Comparison of ENCODE assay signal across 24 cellular contexts in genomic region chr19:38089440-38089839, GRCh38.
"Had no signal": no experiment of that assay in that cellular context is flagged by ENCODE, and none has a peak within 500 bp of the region (broad histone marks: within the 10 kb centered on the region; RNA-seq: fewer than 3 reads in every experiment).

No MANE protein-coding gene starts in this region.

- H3K27me3 Mint-ChIP-seq: activated naive CD8-positive, alpha-beta T cell treated with anti-CD3 and anti-CD28 coated beads, Interleukin-2, amount 10 ng/mL, durations not matched to agents 7 days and 5 days; brain; naive thymus-derived CD4-positive, alpha-beta T cell had no signal

- H3K27ac ChIP-seq: ascending aorta, esophagus muscularis mucosa, foreskin keratinocyte, left ventricle myocardium inferior, ovary, prostate gland, sigmoid colon, testis had no signal

- H3K4me3 ChIP-seq: ascending aorta, esophagus muscularis mucosa, left ventricle myocardium inferior, ovary, prostate gland, sigmoid colon, testis had no signal

- H3K4me1 Mint-ChIP-seq: brain, endodermal cell had no signal

- H3K9me3 Mint-ChIP-seq: activated naive CD4-positive, alpha-beta T cell treated with anti-CD3 and anti-CD28 coated beads for 36 hours; activated naive CD8-positive, alpha-beta T cell treated with anti-CD3 and anti-CD28 coated beads, Interleukin-2, amount 10 ng/mL, durations not matched to agents 7 days and 5 days; activated T-cell treated with anti-CD3 and anti-CD28 coated beads, Interleukin-2, amount 50 U/mL, for 72 hours; brain; endodermal cell; naive thymus-derived CD4-positive, alpha-beta T cell; T-helper 2 cell treated with Interferon-gamma antibody and Interleukin-4, amounts not matched to agents 5 μg/mL and 100 μg/mL, for 36 hours had no signal

- ATAC-seq: activated T-cell treated with anti-CD3 and anti-CD28 coated beads, Interleukin-2, amount 50 U/mL, for 72 hours; foreskin keratinocyte; naive thymus-derived CD4-positive, alpha-beta T cell; stimulated activated naive CD8-positive, alpha-beta T cell treated with anti-CD3 and anti-CD28 coated beads, Interleukin-15, Interleukin-2, amounts not matched to agents 100 U/mL and 50 U/mL, for 24 hours had no signal

- DNase-seq: activated CD4-positive, alpha-beta T cell treated with anti-CD3 and anti-CD28 coated beads for 4 hours; activated CD4-positive, alpha-beta T cell treated with anti-CD3 and anti-CD28 coated beads, Interleukin-2, amount 50 U/mL, for 4 hours; activated effector memory CD4-positive, alpha-beta T cell treated with Interleukin-2 at 50 U/mL for 16 hours; activated naive CD4-positive, alpha-beta T cell treated with anti-CD3 and anti-CD28 coated beads for 36 hours; activated naive CD8-positive, alpha-beta T cell treated with anti-CD3 and anti-CD28 coated beads, Interleukin-2, amount 10 ng/mL, durations not matched to agents 7 days and 5 days; activated T-cell treated with anti-CD3 and anti-CD28 coated beads for 4 hours; activated T-cell treated with anti-CD3 and anti-CD28 coated beads, Interleukin-2, amount 50 U/mL, for 72 hours; caudate nucleus; endodermal cell; foreskin keratinocyte; left ventricle myocardium inferior; mammary epithelial cell; naive thymus-derived CD4-positive, alpha-beta T cell; ovary; sigmoid colon; stimulated activated naive CD8-positive, alpha-beta T cell treated with anti-CD3 and anti-CD28 coated beads, Interleukin-15, Interleukin-2, amounts not matched to agents 100 U/mL and 50 U/mL, for 24 hours; T-helper 1 cell; testis; trophoblast cell had no signal

- H3K27ac Mint-ChIP-seq: activated naive CD4-positive, alpha-beta T cell treated with anti-CD3 and anti-CD28 coated beads for 36 hours; activated T-cell treated with anti-CD3 and anti-CD28 coated beads, Interleukin-2, amount 50 U/mL, for 72 hours; endodermal cell; T-helper 2 cell treated with Interferon-gamma antibody and Interleukin-4, amounts not matched to agents 5 μg/mL and 100 μg/mL, for 36 hours had no signal

- H3K27me3 ChIP-seq: ascending aorta, esophagus muscularis mucosa, foreskin keratinocyte, ovary, sigmoid colon, testis had no signal

- H3K9me3 ChIP-seq: ascending aorta, esophagus muscularis mucosa, left ventricle myocardium inferior, ovary, prostate gland, sigmoid colon, testis had no signal

- H3K36me3 ChIP-seq: ascending aorta, ovary, prostate gland had no signal

- H3K36me3 Mint-ChIP-seq: activated naive CD8-positive, alpha-beta T cell treated with anti-CD3 and anti-CD28 coated beads, Interleukin-2, amount 10 ng/mL, durations not matched to agents 7 days and 5 days had no signal

- H3K4me1 ChIP-seq: ascending aorta, esophagus muscularis mucosa, foreskin keratinocyte, prostate gland, sigmoid colon, testis had no signal

- H3K4me3 Mint-ChIP-seq: activated naive CD4-positive, alpha-beta T cell treated with anti-CD3 and anti-CD28 coated beads for 36 hours; activated naive CD8-positive, alpha-beta T cell treated with anti-CD3 and anti-CD28 coated beads, Interleukin-2, amount 10 ng/mL, durations not matched to agents 7 days and 5 days; activated T-cell treated with anti-CD3 and anti-CD28 coated beads, Interleukin-2, amount 50 U/mL, for 72 hours; brain; endodermal cell; naive thymus-derived CD4-positive, alpha-beta T cell; T-helper 2 cell treated with Interferon-gamma antibody and Interleukin-4, amounts not matched to agents 5 μg/mL and 100 μg/mL, for 36 hours had no signal
